Comparison of ENCODE assay signal across 18 cellular contexts in the genomic region with DNA sequence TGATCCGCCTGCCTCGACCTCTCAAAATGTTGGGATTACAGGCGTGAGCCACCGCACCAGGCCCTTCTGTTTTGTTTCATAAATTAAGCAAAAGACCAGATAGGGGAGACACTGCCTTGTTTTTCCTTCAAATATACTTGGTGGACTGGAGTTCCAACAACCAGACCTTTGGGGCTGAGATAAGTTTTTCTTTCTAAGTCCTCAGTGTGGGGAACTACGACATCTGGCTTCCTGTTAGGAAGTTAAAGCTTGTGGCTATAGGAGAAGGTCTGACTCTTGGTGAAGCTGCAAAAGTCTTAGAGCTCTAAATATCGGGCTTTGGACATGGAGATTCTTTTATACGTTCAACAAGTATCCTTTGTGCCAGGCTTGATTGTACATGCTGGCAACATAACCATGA.
"Had no signal": no experiment of that assay in that cellular context is flagged by ENCODE, and none has a peak within 500 bp of the region (broad histone marks: within the 10 kb centered on the region; RNA-seq: fewer than 3 reads in every experiment).

No MANE protein-coding gene starts in this region.

- H3K4me1 ChIP-seq: adrenal gland, prostate gland had no signal

- H3K9me3 ChIP-seq: adrenal gland, gastroesophageal sphincter, prostate gland, suprapubic skin, upper lobe of left lung had no signal

- H3K36me3 ChIP-seq: adrenal gland, gastroesophageal sphincter, prostate gland, suprapubic skin, upper lobe of left lung, WERI-Rb-1 had no signal

- H3K27me3 ChIP-seq: adrenal gland, gastroesophageal sphincter, suprapubic skin, upper lobe of left lung had no signal

- H3K4me3 ChIP-seq: adrenal gland, gastroesophageal sphincter, lung, prostate gland, skin epidermis, suprapubic skin, upper lobe of left lung had no signal

- H3K27ac ChIP-seq: adrenal gland, gastroesophageal sphincter, prostate gland, suprapubic skin, upper lobe of left lung, WERI-Rb-1 had no signal

- DNase-seq: activated CD4-positive, alpha-beta T cell treated with anti-CD3 and anti-CD28 coated beads for 36 hours; activated CD8-positive, alpha-beta T cell treated with anti-CD3 and anti-CD28 coated beads for 36 hours; activated effector memory CD4-positive, alpha-beta T cell treated with Interleukin-2 at 50 U/mL for 16 hours; activated T-cell treated with anti-CD3 and anti-CD28 coated beads, Interleukin-2, amount 50 U/mL, for 4 hours; adrenal gland; left colon; right cardiac atrium; stimulated activated CD4-positive, alpha-beta T cell treated with anti-CD3 and anti-CD28 coated beads, Interleukin-4, amount 100 ng/mL, for 4 hours; stimulated activated CD8-positive, alpha-beta memory T cell treated with anti-CD3 and anti-CD28 coated beads, Interleukin-4, amount 100 ng/mL, for 48 hours; stimulated activated naive CD8-positive, alpha-beta T cell treated with anti-CD3 and anti-CD28 coated beads, Interleukin-15, Interleukin-2, amounts not matched to agents 100 U/mL and 50 U/mL, for 24 hours; T-helper 9 cell; upper lobe of left lung; WERI-Rb-1 had no signal
